ENCODE assay signal across 1 cellular context in the genomic region with DNA sequence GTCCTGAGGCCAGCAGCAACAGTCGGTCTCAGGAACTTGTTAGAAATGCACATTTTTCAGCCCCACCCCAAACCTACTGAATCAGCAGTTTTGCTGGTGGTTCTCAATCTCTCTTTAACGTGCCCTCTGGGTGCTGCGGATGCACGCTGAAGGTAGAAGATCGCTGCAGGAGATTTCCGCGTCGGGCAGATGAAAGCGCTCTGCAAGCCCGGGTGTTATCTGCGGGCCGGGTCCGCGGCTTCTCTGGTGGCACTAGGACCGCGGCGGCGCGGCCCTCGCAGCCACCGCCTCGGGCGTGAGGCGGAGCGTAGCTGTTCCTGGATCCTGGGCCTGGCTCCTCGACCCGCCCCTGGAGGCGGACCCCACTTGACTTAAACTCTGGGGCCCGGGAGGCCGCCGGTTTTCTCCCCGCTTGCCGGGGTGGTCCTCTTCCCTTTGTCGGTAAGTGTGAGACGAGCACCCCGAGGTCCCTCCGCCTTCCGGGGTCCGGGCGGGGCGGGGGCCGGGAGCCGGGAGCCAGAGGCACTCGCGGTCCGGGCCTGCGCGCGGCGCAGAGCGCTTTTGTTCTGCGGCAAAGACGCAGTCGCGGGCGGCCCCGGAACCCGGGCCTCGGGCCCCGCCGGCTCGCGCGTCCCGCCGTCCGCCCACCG.
TF ChIP-seq lines count a peak whose summit lies in the region.

A gene with protein sequence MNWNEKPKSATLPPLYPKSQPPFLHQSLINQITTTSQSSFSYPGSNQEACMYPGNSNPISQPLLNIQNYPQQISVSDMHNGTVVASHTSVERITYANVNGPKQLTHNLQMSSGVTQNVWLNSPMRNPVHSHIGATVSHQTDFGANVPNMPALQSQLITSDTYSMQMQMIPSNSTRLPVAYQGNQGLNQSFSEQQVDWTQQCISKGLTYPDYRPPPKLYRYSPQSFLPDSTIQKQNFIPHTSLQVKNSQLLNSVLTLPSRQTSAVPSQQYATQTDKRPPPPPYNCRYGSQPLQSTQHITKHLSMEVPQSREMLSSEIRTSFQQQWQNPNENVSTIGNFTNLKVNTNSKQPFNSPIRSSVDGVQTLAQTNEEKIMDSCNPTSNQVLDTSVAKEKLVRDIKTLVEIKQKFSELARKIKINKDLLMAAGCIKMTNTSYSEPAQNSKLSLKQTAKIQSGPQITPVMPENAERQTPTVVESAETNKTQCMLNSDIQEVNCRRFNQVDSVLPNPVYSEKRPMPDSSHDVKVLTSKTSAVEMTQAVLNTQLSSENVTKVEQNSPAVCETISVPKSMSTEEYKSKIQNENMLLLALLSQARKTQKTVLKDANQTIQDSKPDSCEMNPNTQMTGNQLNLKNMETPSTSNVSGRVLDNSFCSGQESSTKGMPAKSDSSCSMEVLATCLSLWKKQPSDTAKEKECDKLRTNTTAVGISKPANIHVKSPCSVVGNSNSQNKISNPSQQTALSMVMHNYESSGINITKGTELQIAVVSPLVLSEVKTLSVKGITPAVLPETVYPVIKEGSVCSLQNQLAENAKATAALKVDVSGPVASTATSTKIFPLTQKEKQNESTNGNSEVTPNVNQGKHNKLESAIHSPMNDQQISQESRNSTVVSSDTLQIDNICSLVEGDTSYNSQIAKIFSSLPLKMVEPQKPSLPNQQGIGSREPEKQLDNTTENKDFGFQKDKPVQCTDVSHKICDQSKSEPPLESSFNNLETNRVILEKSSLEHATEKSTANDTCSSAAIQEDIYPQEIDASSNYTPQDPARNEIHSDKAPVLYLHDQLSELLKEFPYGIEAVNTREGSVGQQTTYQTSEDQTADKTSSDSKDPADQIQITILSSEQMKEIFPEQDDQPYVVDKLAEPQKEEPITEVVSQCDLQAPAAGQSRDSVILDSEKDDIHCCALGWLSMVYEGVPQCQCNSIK (N-terminal part only) (plus strand): TSS at position 365 of the 650 bp plus-strand sequence. CDS start 21,541 bp downstream, outside the sequence.

TF ChIP-seq in HepG2, 621 proteins besides CTCF, POLR2A, EP300 and RAD21 (continued from another document and continues in another):
- TF ChIP-seq, protein P1, sequence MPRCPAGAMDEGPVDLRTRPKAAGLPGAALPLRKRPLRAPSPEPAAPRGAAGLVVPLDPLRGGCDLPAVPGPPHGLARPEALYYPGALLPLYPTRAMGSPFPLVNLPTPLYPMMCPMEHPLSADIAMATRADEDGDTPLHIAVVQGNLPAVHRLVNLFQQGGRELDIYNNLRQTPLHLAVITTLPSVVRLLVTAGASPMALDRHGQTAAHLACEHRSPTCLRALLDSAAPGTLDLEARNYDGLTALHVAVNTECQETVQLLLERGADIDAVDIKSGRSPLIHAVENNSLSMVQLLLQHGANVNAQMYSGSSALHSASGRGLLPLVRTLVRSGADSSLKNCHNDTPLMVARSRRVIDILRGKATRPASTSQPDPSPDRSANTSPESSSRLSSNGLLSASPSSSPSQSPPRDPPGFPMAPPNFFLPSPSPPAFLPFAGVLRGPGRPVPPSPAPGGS (CRISPR knock-in tag; IDR thresholded peaks at IDR 0.05), result no peak
- TF ChIP-seq CBX5 (CRISPR knock-in tag; IDR thresholded peaks at IDR 0.05; ENCODE audit: borderline replicate concordance), result peak; percentile 85; the same call in 1 of the 2 replicates
- no peak for TF ChIP-seq SUZ12 (IDR thresholded peaks at IDR 0.05; ENCODE audit: low read depth, low read length)
- peak; percentile 83 for TF ChIP-seq ZFX (CRISPR knock-in tag; IDR thresholded peaks at IDR 0.05; ENCODE audit: low read depth)
- no peak for TF ChIP-seq TP53 (CRISPR knock-in tag; conservative IDR thresholded peaks at IDR 0.05)
- TF ChIP-seq NR2C2 (CRISPR knock-in tag; IDR thresholded peaks at IDR 0.05; ENCODE audit: borderline replicate concordance), result no peak
- TF ChIP-seq SALL2 (CRISPR knock-in tag; IDR thresholded peaks at IDR 0.05), result no peak; the same call in 1 of the 2 replicates
- TF ChIP-seq HDAC1 (CRISPR knock-in tag; IDR thresholded peaks at IDR 0.05), result no peak; the same call in 1 of the 2 replicates
- no peak for TF ChIP-seq BRD4 (CRISPR knock-in tag; IDR thresholded peaks at IDR 0.05)
- no peak for TF ChIP-seq ATM (IDR thresholded peaks at IDR 0.05; ENCODE audit: borderline replicate concordance)
- TF ChIP-seq HNRNPK (IDR thresholded peaks at IDR 0.05; ENCODE audit: low read depth, low read length, poor library complexity, severe bottlenecking), result no peak
- TF ChIP-seq, protein P2, sequence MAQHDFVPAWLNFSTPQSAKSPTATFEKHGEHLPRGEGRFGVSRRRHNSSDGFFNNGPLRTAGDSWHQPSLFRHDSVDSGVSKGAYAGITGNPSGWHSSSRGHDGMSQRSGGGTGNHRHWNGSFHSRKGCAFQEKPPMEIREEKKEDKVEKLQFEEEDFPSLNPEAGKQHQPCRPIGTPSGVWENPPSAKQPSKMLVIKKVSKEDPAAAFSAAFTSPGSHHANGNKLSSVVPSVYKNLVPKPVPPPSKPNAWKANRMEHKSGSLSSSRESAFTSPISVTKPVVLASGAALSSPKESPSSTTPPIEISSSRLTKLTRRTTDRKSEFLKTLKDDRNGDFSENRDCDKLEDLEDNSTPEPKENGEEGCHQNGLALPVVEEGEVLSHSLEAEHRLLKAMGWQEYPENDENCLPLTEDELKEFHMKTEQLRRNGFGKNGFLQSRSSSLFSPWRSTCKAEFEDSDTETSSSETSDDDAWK (CRISPR knock-in tag; IDR thresholded peaks at IDR 0.05), result no peak
- TF ChIP-seq ZNF136 (CRISPR knock-in tag; IDR thresholded peaks at IDR 0.05; ENCODE audit: low read depth), result 0 out of 2 replicates have a peak, but pooled peaks have one; percentile 72
- TF ChIP-seq ZNF343 (CRISPR knock-in tag; IDR thresholded peaks at IDR 0.05), result no peak
- TF ChIP-seq, protein P3, sequence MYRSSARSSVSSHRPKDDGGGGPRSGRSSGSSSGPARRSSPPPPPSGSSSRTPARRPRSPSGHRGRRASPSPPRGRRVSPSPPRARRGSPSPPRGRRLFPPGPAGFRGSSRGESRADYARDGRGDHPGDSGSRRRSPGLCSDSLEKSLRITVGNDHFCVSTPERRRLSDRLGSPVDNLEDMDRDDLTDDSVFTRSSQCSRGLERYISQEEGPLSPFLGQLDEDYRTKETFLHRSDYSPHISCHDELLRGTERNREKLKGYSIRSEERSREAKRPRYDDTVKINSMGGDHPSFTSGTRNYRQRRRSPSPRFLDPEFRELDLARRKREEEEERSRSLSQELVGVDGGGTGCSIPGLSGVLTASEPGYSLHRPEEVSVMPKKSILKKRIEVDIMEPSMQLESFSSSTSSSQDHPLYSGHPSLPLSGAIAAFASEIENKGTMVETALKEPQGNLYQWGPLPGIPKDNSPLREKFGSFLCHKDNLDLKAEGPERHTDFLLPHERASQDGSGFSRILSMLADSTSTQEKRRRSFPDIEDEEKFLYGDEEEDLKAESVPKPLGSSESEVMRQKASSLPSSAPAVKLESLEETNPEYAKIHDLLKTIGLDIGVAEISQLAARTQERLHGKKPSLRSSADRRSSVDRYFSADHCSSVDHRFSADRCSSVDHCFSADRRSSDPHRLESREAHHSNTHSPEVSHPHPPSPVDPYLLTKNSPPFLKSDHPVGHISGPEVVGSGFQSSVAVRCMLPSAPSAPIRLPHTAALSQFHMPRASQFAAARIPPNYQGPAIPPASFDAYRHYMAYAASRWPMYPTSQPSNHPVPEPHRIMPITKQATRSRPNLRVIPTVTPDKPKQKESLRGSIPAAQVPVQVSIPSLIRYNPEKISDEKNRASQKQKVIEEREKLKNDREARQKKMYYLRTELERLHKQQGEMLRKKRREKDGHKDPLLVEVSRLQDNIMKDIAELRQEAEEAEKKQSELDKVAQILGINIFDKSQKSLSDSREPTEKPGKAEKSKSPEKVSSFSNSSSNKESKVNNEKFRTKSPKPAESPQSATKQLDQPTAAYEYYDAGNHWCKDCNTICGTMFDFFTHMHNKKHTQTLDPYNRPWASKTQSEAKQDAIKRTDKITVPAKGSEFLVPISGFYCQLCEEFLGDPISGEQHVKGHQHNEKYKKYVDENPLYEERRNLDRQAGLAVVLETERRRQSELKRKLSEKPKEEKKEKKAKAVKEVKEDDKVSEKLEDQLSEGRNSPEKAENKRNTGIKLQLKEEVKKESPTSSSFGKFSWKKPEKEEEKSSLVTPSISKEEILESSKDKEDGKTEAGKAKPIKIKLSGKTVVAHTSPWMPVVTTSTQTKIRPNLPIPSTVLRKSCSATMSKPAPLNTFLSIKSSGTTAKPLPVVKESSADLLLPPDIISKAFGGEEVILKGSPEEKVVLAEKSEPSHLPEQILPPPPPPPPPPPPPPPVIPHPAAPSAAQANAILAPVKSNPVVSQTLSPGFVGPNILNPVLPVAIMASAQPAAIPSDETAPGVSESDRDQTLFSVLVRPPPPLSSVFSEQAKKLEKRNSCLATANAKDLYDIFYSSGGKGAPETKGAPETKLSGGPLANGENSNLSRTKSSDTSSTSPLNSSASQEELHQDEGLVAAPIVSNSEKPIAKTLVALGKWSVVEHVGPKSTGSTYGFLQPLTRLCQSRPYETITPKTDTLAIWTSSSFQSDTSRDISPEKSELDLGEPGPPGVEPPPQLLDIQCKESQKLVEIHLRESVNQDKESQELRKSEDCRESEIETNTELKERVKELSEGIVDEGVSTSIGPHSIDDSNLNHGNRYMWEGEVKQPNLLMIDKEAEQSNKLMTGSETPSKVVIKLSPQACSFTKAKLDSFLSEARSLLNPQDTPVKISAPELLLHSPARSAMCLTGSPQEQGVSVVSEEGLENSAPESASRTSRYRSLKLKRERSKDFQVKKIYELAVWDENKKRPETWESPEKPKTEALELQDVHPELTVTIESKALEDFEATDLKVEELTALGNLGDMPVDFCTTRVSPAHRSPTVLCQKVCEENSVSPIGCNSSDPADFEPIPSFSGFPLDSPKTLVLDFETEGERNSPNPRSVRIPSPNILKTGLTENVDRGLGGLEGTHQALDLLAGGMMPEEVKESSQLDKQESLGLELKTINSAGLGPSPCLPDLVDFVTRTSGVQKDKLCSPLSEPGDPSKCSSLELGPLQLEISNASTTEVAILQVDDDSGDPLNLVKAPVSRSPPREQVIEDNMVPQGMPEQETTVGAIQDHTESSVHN (CRISPR knock-in tag; IDR thresholded peaks at IDR 0.05), result no peak
- TF ChIP-seq, protein P4, sequence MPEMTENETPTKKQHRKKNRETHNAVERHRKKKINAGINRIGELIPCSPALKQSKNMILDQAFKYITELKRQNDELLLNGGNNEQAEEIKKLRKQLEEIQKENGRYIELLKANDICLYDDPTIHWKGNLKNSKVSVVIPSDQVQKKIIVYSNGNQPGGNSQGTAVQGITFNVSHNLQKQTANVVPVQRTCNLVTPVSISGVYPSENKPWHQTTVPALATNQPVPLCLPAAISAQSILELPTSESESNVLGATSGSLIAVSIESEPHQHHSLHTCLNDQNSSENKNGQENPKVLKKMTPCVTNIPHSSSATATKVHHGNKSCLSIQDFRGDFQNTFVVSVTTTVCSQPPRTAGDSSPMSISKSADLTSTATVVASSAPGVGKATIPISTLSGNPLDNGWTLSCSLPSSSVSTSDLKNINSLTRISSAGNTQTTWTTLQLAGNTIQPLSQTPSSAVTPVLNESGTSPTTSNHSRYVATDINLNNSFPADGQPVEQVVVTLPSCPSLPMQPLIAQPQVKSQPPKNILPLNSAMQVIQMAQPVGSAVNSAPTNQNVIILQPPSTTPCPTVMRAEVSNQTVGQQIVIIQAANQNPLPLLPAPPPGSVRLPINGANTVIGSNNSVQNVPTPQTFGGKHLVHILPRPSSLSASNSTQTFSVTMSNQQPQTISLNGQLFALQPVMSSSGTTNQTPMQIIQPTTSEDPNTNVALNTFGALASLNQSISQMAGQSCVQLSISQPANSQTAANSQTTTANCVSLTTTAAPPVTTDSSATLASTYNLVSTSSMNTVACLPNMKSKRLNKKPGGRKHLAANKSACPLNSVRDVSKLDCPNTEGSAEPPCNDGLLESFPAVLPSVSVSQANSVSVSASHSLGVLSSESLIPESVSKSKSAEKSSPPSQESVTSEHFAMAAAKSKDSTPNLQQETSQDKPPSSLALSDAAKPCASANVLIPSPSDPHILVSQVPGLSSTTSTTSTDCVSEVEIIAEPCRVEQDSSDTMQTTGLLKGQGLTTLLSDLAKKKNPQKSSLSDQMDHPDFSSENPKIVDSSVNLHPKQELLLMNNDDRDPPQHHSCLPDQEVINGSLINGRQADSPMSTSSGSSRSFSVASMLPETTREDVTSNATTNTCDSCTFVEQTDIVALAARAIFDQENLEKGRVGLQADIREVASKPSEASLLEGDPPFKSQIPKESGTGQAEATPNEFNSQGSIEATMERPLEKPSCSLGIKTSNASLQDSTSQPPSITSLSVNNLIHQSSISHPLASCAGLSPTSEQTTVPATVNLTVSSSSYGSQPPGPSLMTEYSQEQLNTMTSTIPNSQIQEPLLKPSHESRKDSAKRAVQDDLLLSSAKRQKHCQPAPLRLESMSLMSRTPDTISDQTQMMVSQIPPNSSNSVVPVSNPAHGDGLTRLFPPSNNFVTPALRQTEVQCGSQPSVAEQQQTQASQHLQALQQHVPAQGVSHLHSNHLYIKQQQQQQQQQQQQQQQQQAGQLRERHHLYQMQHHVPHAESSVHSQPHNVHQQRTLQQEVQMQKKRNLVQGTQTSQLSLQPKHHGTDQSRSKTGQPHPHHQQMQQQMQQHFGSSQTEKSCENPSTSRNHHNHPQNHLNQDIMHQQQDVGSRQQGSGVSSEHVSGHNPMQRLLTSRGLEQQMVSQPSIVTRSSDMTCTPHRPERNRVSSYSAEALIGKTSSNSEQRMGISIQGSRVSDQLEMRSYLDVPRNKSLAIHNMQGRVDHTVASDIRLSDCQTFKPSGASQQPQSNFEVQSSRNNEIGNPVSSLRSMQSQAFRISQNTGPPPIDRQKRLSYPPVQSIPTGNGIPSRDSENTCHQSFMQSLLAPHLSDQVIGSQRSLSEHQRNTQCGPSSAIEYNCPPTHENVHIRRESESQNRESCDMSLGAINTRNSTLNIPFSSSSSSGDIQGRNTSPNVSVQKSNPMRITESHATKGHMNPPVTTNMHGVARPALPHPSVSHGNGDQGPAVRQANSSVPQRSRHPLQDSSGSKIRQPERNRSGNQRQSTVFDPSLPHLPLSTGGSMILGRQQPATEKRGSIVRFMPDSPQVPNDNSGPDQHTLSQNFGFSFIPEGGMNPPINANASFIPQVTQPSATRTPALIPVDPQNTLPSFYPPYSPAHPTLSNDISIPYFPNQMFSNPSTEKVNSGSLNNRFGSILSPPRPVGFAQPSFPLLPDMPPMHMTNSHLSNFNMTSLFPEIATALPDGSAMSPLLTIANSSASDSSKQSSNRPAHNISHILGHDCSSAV (CRISPR knock-in tag; IDR thresholded peaks at IDR 0.05; ENCODE audit: borderline replicate concordance), result no peak
- 0 out of 2 replicates have a peak, but pooled peaks have one; percentile 1 for TF ChIP-seq SMC3 (IDR thresholded peaks at IDR 0.05; ENCODE audit: low read length)
- TF ChIP-seq CREM (IDR thresholded peaks at IDR 0.05), result no peak
- TF ChIP-seq CREM (CRISPR knock-in tag; IDR thresholded peaks at IDR 0.05), result no peak
- TF ChIP-seq, protein P5, sequence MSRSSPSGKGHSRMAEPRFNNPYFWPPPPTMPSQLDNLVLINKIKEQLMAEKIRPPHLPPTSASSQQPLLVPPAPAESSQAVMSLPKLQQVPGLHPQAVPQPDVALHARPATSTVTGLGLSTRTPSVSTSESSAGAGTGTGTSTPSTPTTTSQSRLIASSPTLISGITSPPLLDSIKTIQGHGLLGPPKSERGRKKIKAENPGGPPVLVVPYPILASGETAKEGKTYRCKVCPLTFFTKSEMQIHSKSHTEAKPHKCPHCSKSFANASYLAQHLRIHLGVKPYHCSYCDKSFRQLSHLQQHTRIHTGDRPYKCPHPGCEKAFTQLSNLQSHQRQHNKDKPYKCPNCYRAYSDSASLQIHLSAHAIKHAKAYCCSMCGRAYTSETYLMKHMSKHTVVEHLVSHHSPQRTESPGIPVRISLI (CRISPR knock-in tag; IDR thresholded peaks at IDR 0.05; ENCODE audit: borderline replicate concordance), result peak; percentile 31; the same call in 1 of the 2 replicates
- TF ChIP-seq DR1 (CRISPR knock-in tag; IDR thresholded peaks at IDR 0.05), result 0 out of 2 replicates have a peak, but pooled peaks have one; percentile 24
